ENCODE assay signal across 14 cellular contexts in genomic region chr4:183287309-183287659, GRCh38. TPM values are rescaled to one million over a fixed set of nuclear protein-coding genes. Genes with fewer than 3 reads are reported as not detected.
DNase-seq lines count a peak whose midpoint lies in the region; ATAC-seq and TF ChIP-seq lines count a peak whose summit lies in the region.
"Had no signal": no experiment of that assay in that cellular context is flagged by ENCODE, and none has a peak within 500 bp of the region (broad histone marks: within the 10 kb centered on the region; RNA-seq: fewer than 3 reads in every experiment).

No MANE protein-coding gene starts in this region.

- H3K36me3 ChIP-seq in BE2C, result peaks cover 9% of the 10 kb centered on the region
- H3K36me3 ChIP-seq: colonic mucosa had no signal

- TF ChIP-seq CTCF in GM10266 (IDR thresholded peaks at IDR 0.05; ENCODE audit: control insufficient read depth, insufficient read depth, low read depth, missing control alignments) (no peak), BE2C (IDR thresholded peaks at IDR 0.05; ENCODE audit: low read depth, low read length) (no peak)

- DNase-seq in kidney tubule cell (ENCODE audit: low spot score), result peak; percentile 85
- no peak for DNase-seq in GM10266 (ENCODE audit: extremely low spot score)
- no peak for DNase-seq in sciatic nerve (ENCODE audit: low spot score)
- no peak for DNase-seq in BE2C
- DNase-seq in OCI-M2 (lab: John Stamatoyannopoulos, UW; ENCODE audit: unreplicated experiment), result no peak
- DNase-seq: activated naive CD8-positive, alpha-beta T cell treated with anti-CD3 and anti-CD28 coated beads, Interleukin-2, amount 50 U/mL, for 24 hours; CD4-positive, CD25-positive, alpha-beta regulatory T cell; colonic mucosa; NCI-H82; SHP77 treated with DMSO at 0.1 percent for 48 hours had no signal

- H3K27me3 ChIP-seq in BE2C, result no peaks in the 10 kb centered on the region
- H3K27me3 ChIP-seq: colonic mucosa had no signal

- no peaks in the 10 kb centered on the region for H3K9me3 ChIP-seq in BE2C
- H3K9me3 ChIP-seq: colonic mucosa had no signal

- ATAC-seq in GM18873 (IDR thresholded peaks at IDR 0.05; ENCODE audit: low FRiP score, unreplicated experiment) (peak; percentile 70), GM21619 (IDR thresholded peaks at IDR 0.05; ENCODE audit: unreplicated experiment) (peak; percentile 78), HG03103 (IDR thresholded peaks at IDR 0.05; ENCODE audit: low read depth, unreplicated experiment) (peak; percentile 41), sciatic nerve (no peak)
- ATAC-seq: activated naive CD8-positive, alpha-beta T cell treated with anti-CD3 and anti-CD28 coated beads, Interleukin-2, amount 50 U/mL, for 24 hours had no signal

- intact Hi-C loops in sciatic nerve (cut with DNase I), result no loop called here

- H3K4me1 ChIP-seq in BE2C, result no peaks in the 10 kb centered on the region
- H3K4me1 ChIP-seq: colonic mucosa had no signal

- H3K4me3 ChIP-seq in BE2C (ENCODE audit: low read depth, low read length), result no peak overlapping the region
- H3K4me3 ChIP-seq: colonic mucosa had no signal

RNA-seq across cellular contexts. Expression of gene CLDN22, which starts 32.8 kb away (rescaled TPM):
- not detected for total RNA-seq in sciatic nerve
- polyA plus RNA-seq in BE2C (2012; ENCODE audit: insufficient read depth, insufficient read length, low read depth), result not detected
- total RNA-seq: CD4-positive, CD25-positive, alpha-beta regulatory T cell; colonic mucosa; pulmonary artery endothelial cell had no signal
- polyA plus RNA-seq: CD4-positive, CD25-positive, alpha-beta regulatory T cell had no signal

RNA-seq across cellular contexts. Expression of gene CLDN24, which starts 34.9 kb away (rescaled TPM):
- not detected for total RNA-seq in sciatic nerve
- polyA plus RNA-seq in BE2C (2012; ENCODE audit: insufficient read depth, insufficient read length, low read depth), result not detected
- total RNA-seq: CD4-positive, CD25-positive, alpha-beta regulatory T cell; colonic mucosa; pulmonary artery endothelial cell had no signal
- polyA plus RNA-seq: CD4-positive, CD25-positive, alpha-beta regulatory T cell had no signal
